ENCODE assay signal across 23 cellular contexts in the genomic region with DNA sequence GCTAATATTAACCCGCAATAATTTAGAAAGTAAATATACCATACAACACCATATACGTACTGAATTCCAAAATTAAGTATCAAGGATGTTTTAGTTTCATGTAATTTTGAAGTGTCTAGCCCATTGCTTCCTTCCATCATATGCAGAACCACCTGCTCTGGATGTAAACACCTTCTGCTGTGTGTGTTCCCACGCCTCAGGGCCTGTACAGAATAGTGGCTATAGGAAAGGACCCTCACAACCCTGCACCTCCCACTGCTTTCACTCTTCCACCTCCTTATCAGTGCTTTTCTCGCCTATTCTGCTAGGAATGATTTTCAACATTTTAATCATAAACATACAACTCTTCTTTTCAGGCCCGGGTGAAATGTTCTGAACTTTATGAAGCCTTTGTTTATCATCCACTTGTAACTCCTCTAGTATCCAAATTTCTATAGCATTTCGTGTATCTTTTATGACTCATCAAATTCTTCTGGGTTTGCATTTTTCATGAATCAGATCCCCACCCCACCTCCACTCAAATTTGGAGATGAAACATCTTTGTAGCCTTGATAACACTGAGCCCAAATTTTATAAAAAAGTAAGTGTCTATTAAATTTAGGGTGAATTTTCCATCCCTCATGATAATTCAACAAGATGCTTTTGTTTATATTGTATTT.
A peak's percentile ranks its signal among the peaks of the same experiment; 100 is the strongest.
DNase-seq lines count a peak whose midpoint lies in the region; ATAC-seq and TF ChIP-seq lines count a peak whose summit lies in the region.
"Had no signal": no experiment of that assay in that cellular context is flagged by ENCODE, and none has a peak within 500 bp of the region (broad histone marks: within the 10 kb centered on the region; RNA-seq: fewer than 3 reads in every experiment).

No MANE protein-coding gene starts in this region.

- H3K9me3 ChIP-seq in RWPE2 (ENCODE audit: severe bottlenecking) (no peaks in the 10 kb centered on the region), BE2C (no peaks in the 10 kb centered on the region), right atrium auricular region (no peaks in the 10 kb centered on the region)
- H3K9me3 ChIP-seq: adrenal gland, BLaER1, heart right ventricle, left lung, thyroid gland had no signal

- H3K4me1 ChIP-seq in RWPE2 (ENCODE audit: insufficient read depth, poor library complexity, severe bottlenecking): no peaks in the 10 kb centered on the region
- H3K4me1 ChIP-seq in BE2C: no peaks in the 10 kb centered on the region
- no peaks in the 10 kb centered on the region for H3K4me1 ChIP-seq in right atrium auricular region
- H3K4me1 ChIP-seq: adrenal gland, BLaER1, heart right ventricle, left lung, thyroid gland had no signal

- H3K36me3 ChIP-seq in RWPE2 (ENCODE audit: low read depth) (no peaks in the 10 kb centered on the region), BE2C (no peaks in the 10 kb centered on the region), right atrium auricular region (no peaks in the 10 kb centered on the region)
- H3K36me3 ChIP-seq: adrenal gland, BLaER1, cardiac muscle cell, heart right ventricle, left lung, thyroid gland had no signal

- H3K27ac ChIP-seq in RWPE2 (ENCODE audit: poor library complexity, severe bottlenecking) (no peak overlapping the region), right atrium auricular region (no peak overlapping the region)
- H3K27ac ChIP-seq: adrenal gland, BLaER1, cardiac muscle cell, heart right ventricle, HL-60, left lung, thyroid gland had no signal

- ATAC-seq in RWPE2 (ENCODE audit: low read depth): peak; percentile 65; the same call in 2 of the 3 replicates
- ATAC-seq: activated CD8-positive, alpha-beta T cell treated with anti-CD3 and anti-CD28 coated beads, Interleukin-2, amount 10 ng/mL, durations not matched to agents 7 days and 5 days; heart right ventricle; left lung; naive thymus-derived CD4-positive, alpha-beta T cell had no signal

- no peak overlapping the region for H3K4me3 ChIP-seq in RWPE2 (ENCODE audit: severe bottlenecking)
- H3K4me3 ChIP-seq in BE2C (ENCODE audit: low read depth, low read length): no peak overlapping the region
- no peak overlapping the region for H3K4me3 ChIP-seq in right atrium auricular region
- H3K4me3 ChIP-seq: adrenal gland, BLaER1, cardiac muscle cell, heart right ventricle, left lung, thyroid gland had no signal

- DNase-seq in NCI-H1105 treated with DMSO at 0.1 percent for 48 hours (lab: John Stamatoyannopoulos, UW) (peak; percentile 43), NCI-H1105 (lab: John Stamatoyannopoulos, UW) (no peak), HT1080 (ENCODE audit: low read depth) (peak; percentile 57), RWPE2 (ENCODE audit: low spot score) (no peak), iris pigment epithelial cell (ENCODE audit: low read depth) (peak; percentile 11), BE2C (no peak), iPS-NIHi7 (ENCODE audit: extremely low spot score) (no peak), right atrium auricular region (ENCODE audit: low spot score) (no peak)
- DNase-seq: activated CD8-positive, alpha-beta T cell treated with anti-CD3 and anti-CD28 coated beads, Interleukin-2, amount 10 ng/mL, durations not matched to agents 7 days and 5 days; activated T-cell treated with anti-CD3 and anti-CD28 coated beads, Interleukin-2, amount 50 U/mL, for 24 hours; adrenal gland; Calu3; heart right ventricle; left lung; naive thymus-derived CD4-positive, alpha-beta T cell; NCI-H1930; NCI-H510A; occipital lobe; stimulated activated CD4-positive, alpha-beta T cell treated with anti-CD3 and anti-CD28 coated beads, Interleukin-4, amount 100 ng/mL, for 24 hours; thyroid gland had no signal

- H3K27me3 ChIP-seq in RWPE2 (ENCODE audit: insufficient read depth, poor library complexity, severe bottlenecking): no peaks in the 10 kb centered on the region
- no peaks in the 10 kb centered on the region for H3K27me3 ChIP-seq in BE2C
- no peaks in the 10 kb centered on the region for H3K27me3 ChIP-seq in right atrium auricular region
- H3K27me3 ChIP-seq: adrenal gland, BLaER1, cardiac muscle cell, heart right ventricle, left lung, thyroid gland had no signal

- TF ChIP-seq CTCF in RWPE2 (IDR thresholded peaks at IDR 0.05; ENCODE audit: poor library complexity, severe bottlenecking): no peak
- TF ChIP-seq CTCF in BE2C (IDR thresholded peaks at IDR 0.05; ENCODE audit: low read depth, low read length): no peak
- TF ChIP-seq CTCF in right atrium auricular region (IDR thresholded peaks at IDR 0.05): no peak

Comparison
In these comparisons a context has a peak if more than half of its experiments do, and no peak if none do; other contexts are left out.
1. DNase-seq: peak in NCI-H1105 treated with DMSO at 0.1 percent for 48 hours (single experiment), HT1080 (single experiment) and iris pigment epithelial cell (single experiment); none in NCI-H1105 (single experiment), RWPE2 (single experiment), BE2C (single experiment), iPS-NIHi7 (single experiment) and right atrium auricular region (single experiment).